Comparison of ENCODE assay signal across 8 cellular contexts in the genomic region with DNA sequence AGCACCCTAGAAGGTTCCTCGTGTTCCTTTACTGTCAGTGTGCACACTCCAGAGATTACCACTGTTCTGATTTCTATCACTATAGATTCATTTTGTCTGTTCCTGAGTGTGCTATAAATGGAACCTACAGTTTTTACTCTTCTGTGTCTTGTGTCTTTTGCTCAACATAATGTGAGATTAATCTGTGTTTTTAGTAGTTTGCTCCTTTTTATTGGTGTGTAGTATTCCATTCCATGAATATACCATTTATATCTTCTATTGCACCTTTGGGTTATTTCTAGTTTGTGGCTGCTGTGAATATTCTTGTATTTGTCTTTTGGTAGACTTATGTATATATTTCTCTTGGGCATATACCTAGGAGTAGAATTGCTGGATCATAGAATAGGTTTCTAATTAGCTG.
"Had no signal": no experiment of that assay in that cellular context is flagged by ENCODE, and none has a peak within 500 bp of the region (broad histone marks: within the 10 kb centered on the region; RNA-seq: fewer than 3 reads in every experiment).

No MANE protein-coding gene starts in this region.

- H3K27ac Mint-ChIP-seq: IgD-negative memory B cell had no signal

- H3K4me2 ChIP-seq: KMS-11 had no signal

- H3K9me3 Mint-ChIP-seq: IgD-negative memory B cell had no signal

- H3K27me3 Mint-ChIP-seq: IgD-negative memory B cell had no signal

- ATAC-seq: HepG2 had no signal

- H3K4me3 Mint-ChIP-seq: IgD-negative memory B cell had no signal

- H3K27ac ChIP-seq: HL-60, KMS-11 had no signal

- DNase-seq: IMR-90, KBM-7, KG1 had no signal

- H3K9ac ChIP-seq: KMS-11 had no signal

- FAIRE-seq: HepG2, HTR-8/SVneo had no signal
